1 cellular context compared by ENCODE assay signal in genomic region chr3:167209011-167209410, GRCh38.
TF ChIP-seq lines count a peak whose summit lies in the region.

No MANE protein-coding gene starts in this region.

TF ChIP-seq in GM23338, 12 proteins besides CTCF, POLR2A, EP300 and RAD21 (continued from another document):
- TF ChIP-seq ZNF331 (CRISPR knock-in tag; IDR thresholded peaks at IDR 0.05; ENCODE audit: low read depth): no peak
TF ChIP-seq in GM23338: peak in this region for 0.
